Comparison of ENCODE assay signal across 27 cellular contexts in the genomic region with DNA sequence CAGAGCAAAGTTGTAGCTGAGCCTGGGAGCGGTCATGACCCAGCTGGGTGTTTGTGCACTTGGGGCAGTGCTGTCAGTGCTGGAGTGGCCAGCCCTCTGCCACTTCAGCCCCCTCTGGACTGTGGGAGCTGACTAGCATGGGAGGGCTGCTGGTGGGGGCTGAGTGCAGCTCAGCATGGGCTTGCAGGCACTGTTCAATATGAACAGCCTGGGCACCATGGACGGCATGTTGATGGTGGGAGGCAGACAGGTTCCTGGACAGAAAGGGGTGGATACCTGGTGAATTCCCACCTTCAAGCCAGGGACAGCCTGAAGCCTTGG. TPM values are rescaled to one million over a fixed set of nuclear protein-coding genes. Genes with fewer than 3 reads are reported as not detected.
"Had no signal": no experiment of that assay in that cellular context is flagged by ENCODE, and none has a peak within 500 bp of the region (broad histone marks: within the 10 kb centered on the region; RNA-seq: fewer than 3 reads in every experiment).

No MANE protein-coding gene starts in this region.

- DNase-seq: dermis blood vessel endothelial cell; effector CD4-positive, alpha-beta T cell; effector memory CD4-positive, alpha-beta T cell; esophagus squamous epithelium; foreskin fibroblast; gastrocnemius medialis; glutamatergic neuron; heart right ventricle; kidney; kidney glomerular epithelial cell; left colon; left lung; left ventricle myocardium superior; lower lobe of right lung; mucosa of descending colon had no signal

- H3K4me1 ChIP-seq: esophagus squamous epithelium, gastrocnemius medialis, heart right ventricle, left lung, lower lobe of right lung had no signal

- H3K4me3 ChIP-seq: coronary artery, dorsolateral prefrontal cortex, esophagus squamous epithelium, gastrocnemius medialis, heart right ventricle, left lung, lower lobe of right lung, mucosa of descending colon had no signal

- H3K9me3 ChIP-seq: esophagus squamous epithelium, gastrocnemius medialis, lower lobe of right lung, mucosa of descending colon had no signal

- H3K27me3 ChIP-seq: dorsolateral prefrontal cortex, gastrocnemius medialis had no signal

- H3K27ac ChIP-seq: coronary artery, dorsolateral prefrontal cortex, esophagus squamous epithelium, gastrocnemius medialis, heart right ventricle, left lung, lower lobe of right lung had no signal

- H3K36me3 ChIP-seq: esophagus squamous epithelium, gastrocnemius medialis, heart right ventricle, left lung, lower lobe of right lung had no signal

RNA-seq across cellular contexts. Expression of gene GGTLC1, which starts 50.5 kb away (rescaled TPM):
- total RNA-seq: cerebellum, dermis blood vessel endothelial cell, dorsolateral prefrontal cortex, endothelial cell of umbilical vein, epithelial cell of proximal tubule, esophagus squamous epithelium, gastrocnemius medialis, glomerular endothelial cell, heart right ventricle, kidney, left colon, left ventricle myocardium superior, lower leg skin, lung microvascular endothelial cell, mesenteric fat pad, mesothelial cell of epicardium, myocyte had no signal
- polyA plus RNA-seq: endothelial cell of umbilical vein, esophagus, heart right ventricle had no signal

RNA-seq across cellular contexts. Expression of gene CST5, which starts 58.5 kb away (rescaled TPM):
- total RNA-seq: cerebellum, dermis blood vessel endothelial cell, dorsolateral prefrontal cortex, endothelial cell of umbilical vein, epithelial cell of proximal tubule, esophagus squamous epithelium, gastrocnemius medialis, glomerular endothelial cell, heart right ventricle, kidney, left colon, left ventricle myocardium superior, lower leg skin, lower lobe of right lung, lung microvascular endothelial cell, mesenteric fat pad, mesothelial cell of epicardium, mucosa of descending colon, myocyte had no signal
- polyA plus RNA-seq: endothelial cell of umbilical vein, heart right ventricle had no signal
